1 cellular context compared by ENCODE assay signal in the genomic region with DNA sequence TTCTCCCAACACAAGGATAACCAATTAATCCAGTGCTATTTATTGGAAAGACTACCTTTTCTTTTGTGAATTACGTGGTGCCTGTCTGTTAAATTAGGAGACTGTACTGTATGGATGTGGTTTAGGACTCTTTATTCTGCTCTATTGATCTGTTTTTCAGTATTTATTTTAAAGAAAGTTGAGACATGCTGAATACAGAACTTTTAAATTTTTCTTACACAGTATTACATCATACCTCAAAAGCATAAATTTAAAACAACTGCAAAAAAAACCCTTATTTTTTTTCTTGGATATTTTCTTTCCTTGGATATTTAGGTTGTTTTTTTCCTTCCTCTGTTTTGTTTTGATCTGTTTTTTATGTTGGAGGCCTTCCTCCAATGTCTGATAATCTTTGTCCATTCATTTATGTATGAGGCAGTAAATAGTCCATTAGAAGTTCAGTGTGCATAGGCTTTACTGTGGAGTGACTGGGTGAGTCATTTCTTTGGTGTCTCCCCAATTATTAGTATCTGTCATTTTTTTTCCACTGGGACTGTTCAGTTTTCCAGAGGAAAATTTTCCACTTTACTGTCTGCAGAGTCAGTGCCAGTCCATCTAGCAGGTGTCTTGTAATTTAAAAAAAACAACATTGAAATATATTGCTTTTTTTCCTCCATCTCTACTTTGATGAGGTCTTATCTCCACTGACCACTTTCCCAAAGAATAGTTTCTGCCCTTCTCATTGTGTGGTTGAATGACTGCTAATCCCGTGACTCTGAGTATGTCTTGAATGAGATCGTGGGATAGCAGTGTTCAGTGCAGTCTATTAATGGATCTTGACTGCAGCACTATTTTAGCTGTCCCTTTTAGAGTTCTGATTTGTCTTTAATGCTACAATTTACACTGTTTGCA.
TF ChIP-seq lines count a peak whose summit lies in the region.

No MANE protein-coding gene starts in this region.

TF ChIP-seq in K562, 482 proteins besides CTCF, POLR2A, EP300 and RAD21 (continued from another document and continues in another):
- TF ChIP-seq, protein P1, sequence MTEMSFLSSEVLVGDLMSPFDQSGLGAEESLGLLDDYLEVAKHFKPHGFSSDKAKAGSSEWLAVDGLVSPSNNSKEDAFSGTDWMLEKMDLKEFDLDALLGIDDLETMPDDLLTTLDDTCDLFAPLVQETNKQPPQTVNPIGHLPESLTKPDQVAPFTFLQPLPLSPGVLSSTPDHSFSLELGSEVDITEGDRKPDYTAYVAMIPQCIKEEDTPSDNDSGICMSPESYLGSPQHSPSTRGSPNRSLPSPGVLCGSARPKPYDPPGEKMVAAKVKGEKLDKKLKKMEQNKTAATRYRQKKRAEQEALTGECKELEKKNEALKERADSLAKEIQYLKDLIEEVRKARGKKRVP (CRISPR knock-in tag; IDR thresholded peaks at IDR 0.05), result peak; percentile 67
- TF ChIP-seq DNMT1 (IDR thresholded peaks at IDR 0.05), result no peak
- TF ChIP-seq NELFE (IDR thresholded peaks at IDR 0.05; ENCODE audit: insufficient read depth, insufficient read length), result no peak
- peak; percentile 31 for TF ChIP-seq NEUROD1 (IDR thresholded peaks at IDR 0.05; ENCODE audit: borderline replicate concordance, low read depth, low read length, partially characterized antibody)
- no peak; the same call in 1 of the 2 replicates for TF ChIP-seq SMAD4 (CRISPR knock-in tag; conservative IDR thresholded peaks at IDR 0.05)
- TF ChIP-seq CEBPB (tag; IDR thresholded peaks at IDR 0.05), result peak; percentile 69
- no peak for TF ChIP-seq CSDE1 (IDR thresholded peaks at IDR 0.05)
- no peak for TF ChIP-seq ZKSCAN3 (CRISPR knock-in tag; IDR thresholded peaks at IDR 0.05)
- TF ChIP-seq ZNF445 (CRISPR knock-in tag; IDR thresholded peaks at IDR 0.05; ENCODE audit: low read depth), result no peak
- no peak for TF ChIP-seq KAT7 (CRISPR knock-in tag; IDR thresholded peaks at IDR 0.05; ENCODE audit: borderline replicate concordance)
- TF ChIP-seq ARID2 (IDR thresholded peaks at IDR 0.05), result no peak
- no peak for TF ChIP-seq ZNF696 (CRISPR knock-in tag; conservative IDR thresholded peaks at IDR 0.05)
- no peak for TF ChIP-seq MAFK (IDR thresholded peaks at IDR 0.05; ENCODE audit: low read length)
- TF ChIP-seq ZNF174 (CRISPR knock-in tag; IDR thresholded peaks at IDR 0.05), result no peak
- TF ChIP-seq DPF2 (IDR thresholded peaks at IDR 0.05), result peak; percentile 86
- peak; percentile 64 for TF ChIP-seq ATF7 (IDR thresholded peaks at IDR 0.05)
- TF ChIP-seq, protein P2, sequence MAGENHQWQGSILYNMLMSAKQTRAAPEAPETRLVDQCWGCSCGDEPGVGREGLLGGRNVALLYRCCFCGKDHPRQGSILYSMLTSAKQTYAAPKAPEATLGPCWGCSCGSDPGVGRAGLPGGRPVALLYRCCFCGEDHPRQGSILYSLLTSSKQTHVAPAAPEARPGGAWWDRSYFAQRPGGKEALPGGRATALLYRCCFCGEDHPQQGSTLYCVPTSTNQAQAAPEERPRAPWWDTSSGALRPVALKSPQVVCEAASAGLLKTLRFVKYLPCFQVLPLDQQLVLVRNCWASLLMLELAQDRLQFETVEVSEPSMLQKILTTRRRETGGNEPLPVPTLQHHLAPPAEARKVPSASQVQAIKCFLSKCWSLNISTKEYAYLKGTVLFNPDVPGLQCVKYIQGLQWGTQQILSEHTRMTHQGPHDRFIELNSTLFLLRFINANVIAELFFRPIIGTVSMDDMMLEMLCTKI (IDR thresholded peaks at IDR 0.05; ENCODE audit: partially characterized antibody), result no peak
- TF ChIP-seq, protein P3, sequence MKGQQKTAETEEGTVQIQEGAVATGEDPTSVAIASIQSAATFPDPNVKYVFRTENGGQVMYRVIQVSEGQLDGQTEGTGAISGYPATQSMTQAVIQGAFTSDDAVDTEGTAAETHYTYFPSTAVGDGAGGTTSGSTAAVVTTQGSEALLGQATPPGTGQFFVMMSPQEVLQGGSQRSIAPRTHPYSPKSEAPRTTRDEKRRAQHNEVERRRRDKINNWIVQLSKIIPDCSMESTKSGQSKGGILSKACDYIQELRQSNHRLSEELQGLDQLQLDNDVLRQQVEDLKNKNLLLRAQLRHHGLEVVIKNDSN (CRISPR knock-in tag; IDR thresholded peaks at IDR 0.05), result no peak
- TF ChIP-seq ZNF436 (CRISPR knock-in tag; IDR thresholded peaks at IDR 0.05), result no peak
- TF ChIP-seq, protein P4, sequence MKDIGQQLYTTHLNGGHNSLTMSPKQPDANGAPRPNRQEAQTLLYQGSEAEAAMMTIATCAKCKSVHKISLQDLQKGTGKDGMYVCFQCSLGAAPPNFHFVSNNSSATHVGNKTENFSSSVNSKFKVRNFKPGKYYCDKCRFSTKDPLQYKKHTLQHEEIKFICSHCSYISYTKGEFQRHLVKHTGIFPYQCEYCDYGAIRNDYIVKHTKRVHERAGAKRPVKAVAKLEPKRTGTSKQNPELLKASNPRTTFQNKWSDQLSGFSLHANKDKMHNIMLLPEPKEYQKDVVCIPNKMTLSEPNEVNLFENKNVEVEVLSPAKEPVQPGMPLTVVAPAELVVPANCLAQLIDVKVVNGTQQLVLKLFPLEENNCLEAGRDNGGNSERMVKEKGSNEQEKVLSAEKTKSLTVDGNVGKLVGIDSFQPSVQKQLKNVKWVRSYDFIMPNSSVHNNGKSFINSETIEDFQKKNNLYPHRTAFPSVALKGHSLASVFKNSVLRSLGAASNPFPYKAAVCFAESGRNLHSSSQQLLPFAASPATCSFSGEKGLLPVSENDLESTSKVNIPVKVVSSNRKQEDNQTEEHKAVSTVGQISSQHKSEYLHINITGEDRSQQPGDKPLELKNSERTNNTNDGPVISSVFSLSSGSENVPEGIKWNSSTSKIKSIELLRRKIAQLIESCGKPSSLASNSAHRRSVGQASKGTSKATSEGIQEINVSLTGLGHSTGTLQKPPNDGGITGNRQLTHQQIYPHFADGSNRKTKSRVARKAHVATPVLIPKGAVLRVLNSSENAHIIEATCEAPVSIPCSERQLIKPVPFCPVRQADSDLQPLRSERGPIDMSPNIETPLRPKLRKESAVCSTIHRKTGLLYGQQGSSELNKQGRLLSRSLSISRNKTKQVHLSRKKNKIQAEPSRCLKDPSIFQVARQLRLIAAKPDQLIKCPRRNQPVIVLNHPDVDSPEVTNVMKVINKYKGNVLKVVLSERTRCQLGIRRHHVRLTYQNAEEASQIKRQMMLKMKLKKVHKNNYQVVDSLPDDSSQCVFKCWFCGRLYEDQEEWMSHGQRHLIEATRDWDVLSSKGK (CRISPR knock-in tag; IDR thresholded peaks at IDR 0.05), result no peak
- TF ChIP-seq, protein P5, sequence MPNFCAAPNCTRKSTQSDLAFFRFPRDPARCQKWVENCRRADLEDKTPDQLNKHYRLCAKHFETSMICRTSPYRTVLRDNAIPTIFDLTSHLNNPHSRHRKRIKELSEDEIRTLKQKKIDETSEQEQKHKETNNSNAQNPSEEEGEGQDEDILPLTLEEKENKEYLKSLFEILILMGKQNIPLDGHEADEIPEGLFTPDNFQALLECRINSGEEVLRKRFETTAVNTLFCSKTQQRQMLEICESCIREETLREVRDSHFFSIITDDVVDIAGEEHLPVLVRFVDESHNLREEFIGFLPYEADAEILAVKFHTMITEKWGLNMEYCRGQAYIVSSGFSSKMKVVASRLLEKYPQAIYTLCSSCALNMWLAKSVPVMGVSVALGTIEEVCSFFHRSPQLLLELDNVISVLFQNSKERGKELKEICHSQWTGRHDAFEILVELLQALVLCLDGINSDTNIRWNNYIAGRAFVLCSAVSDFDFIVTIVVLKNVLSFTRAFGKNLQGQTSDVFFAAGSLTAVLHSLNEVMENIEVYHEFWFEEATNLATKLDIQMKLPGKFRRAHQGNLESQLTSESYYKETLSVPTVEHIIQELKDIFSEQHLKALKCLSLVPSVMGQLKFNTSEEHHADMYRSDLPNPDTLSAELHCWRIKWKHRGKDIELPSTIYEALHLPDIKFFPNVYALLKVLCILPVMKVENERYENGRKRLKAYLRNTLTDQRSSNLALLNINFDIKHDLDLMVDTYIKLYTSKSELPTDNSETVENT (CRISPR knock-in tag; IDR thresholded peaks at IDR 0.05), result no peak
- no peak for TF ChIP-seq CC2D1A (IDR thresholded peaks at IDR 0.05)
- no peak for TF ChIP-seq ZNF668 (CRISPR knock-in tag; IDR thresholded peaks at IDR 0.05)
- TF ChIP-seq, protein P6, sequence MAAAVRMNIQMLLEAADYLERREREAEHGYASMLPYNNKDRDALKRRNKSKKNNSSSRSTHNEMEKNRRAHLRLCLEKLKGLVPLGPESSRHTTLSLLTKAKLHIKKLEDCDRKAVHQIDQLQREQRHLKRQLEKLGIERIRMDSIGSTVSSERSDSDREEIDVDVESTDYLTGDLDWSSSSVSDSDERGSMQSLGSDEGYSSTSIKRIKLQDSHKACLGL (CRISPR knock-in tag; IDR thresholded peaks at IDR 0.05; ENCODE audit: borderline replicate concordance, poor library complexity, severe bottlenecking), result no peak
- TF ChIP-seq, protein P7, sequence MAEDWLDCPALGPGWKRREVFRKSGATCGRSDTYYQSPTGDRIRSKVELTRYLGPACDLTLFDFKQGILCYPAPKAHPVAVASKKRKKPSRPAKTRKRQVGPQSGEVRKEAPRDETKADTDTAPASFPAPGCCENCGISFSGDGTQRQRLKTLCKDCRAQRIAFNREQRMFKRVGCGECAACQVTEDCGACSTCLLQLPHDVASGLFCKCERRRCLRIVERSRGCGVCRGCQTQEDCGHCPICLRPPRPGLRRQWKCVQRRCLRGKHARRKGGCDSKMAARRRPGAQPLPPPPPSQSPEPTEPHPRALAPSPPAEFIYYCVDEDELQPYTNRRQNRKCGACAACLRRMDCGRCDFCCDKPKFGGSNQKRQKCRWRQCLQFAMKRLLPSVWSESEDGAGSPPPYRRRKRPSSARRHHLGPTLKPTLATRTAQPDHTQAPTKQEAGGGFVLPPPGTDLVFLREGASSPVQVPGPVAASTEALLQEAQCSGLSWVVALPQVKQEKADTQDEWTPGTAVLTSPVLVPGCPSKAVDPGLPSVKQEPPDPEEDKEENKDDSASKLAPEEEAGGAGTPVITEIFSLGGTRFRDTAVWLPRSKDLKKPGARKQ (CRISPR knock-in tag; IDR thresholded peaks at IDR 0.05), result no peak
- TF ChIP-seq NCOA1 (IDR thresholded peaks at IDR 0.05; ENCODE audit: low read depth), result 0 out of 2 replicates have a peak, but pooled peaks have one; percentile 35
- TF ChIP-seq CBFA2T3 (IDR thresholded peaks at IDR 0.05), result peak; percentile 71
- TF ChIP-seq ZBTB1 (CRISPR knock-in tag; IDR thresholded peaks at IDR 0.05; ENCODE audit: borderline replicate concordance, low read depth), result no peak
- TF ChIP-seq ATF1 (CRISPR knock-in tag; IDR thresholded peaks at IDR 0.05), result no peak
- peak; percentile 51; the same call in 1 of the 2 replicates for TF ChIP-seq ATF1 (tag; IDR thresholded peaks at IDR 0.05)
- TF ChIP-seq, protein P8, sequence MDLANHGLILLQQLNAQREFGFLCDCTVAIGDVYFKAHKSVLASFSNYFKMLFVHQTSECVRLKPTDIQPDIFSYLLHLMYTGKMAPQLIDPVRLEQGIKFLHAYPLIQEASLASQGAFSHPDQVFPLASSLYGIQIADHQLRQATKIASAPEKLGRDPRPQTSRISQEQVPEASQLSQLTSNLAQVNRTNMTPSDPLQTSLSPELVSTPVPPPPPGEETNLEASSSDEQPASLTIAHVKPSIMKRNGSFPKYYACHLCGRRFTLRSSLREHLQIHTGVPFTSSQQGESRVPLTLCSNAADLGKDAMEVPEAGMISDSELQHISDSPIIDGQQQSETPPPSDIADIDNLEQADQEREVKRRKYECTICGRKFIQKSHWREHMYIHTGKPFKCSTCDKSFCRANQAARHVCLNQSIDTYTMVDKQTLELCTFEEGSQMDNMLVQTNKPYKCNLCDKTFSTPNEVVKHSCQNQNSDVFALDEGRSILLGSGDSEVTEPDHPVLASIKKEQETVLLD (IDR thresholded peaks at IDR 0.05), result no peak
- TF ChIP-seq TARDBP (IDR thresholded peaks at IDR 0.05), result no peak
- TF ChIP-seq, protein P9, sequence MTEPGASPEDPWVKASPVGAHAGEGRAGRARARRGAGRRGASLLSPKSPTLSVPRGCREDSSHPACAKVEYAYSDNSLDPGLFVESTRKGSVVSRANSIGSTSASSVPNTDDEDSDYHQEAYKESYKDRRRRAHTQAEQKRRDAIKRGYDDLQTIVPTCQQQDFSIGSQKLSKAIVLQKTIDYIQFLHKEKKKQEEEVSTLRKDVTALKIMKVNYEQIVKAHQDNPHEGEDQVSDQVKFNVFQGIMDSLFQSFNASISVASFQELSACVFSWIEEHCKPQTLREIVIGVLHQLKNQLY (CRISPR knock-in tag; conservative IDR thresholded peaks at IDR 0.05), result no peak
- peak; percentile 25; the same call in 1 of the 2 replicates for TF ChIP-seq GTF2E2 (tag; IDR thresholded peaks at IDR 0.05)
- TF ChIP-seq EWSR1 (IDR thresholded peaks at IDR 0.05; ENCODE audit: borderline replicate concordance, low read depth, partially characterized antibody), result no peak
- no peak for TF ChIP-seq ZSCAN29 (IDR thresholded peaks at IDR 0.05)
- TF ChIP-seq KLF1 (tag; IDR thresholded peaks at IDR 0.05), result no peak
- TF ChIP-seq RBM14 (IDR thresholded peaks at IDR 0.05; ENCODE audit: borderline replicate concordance, insufficient read depth, low read depth, low read length), result no peak
- TF ChIP-seq HLTF (IDR thresholded peaks at IDR 0.05), result no peak
- peak; percentile 25; the same call in 1 of the 2 replicates for TF ChIP-seq RAD51 (IDR thresholded peaks at IDR 0.05; ENCODE audit: borderline replicate concordance, low read depth)
- TF ChIP-seq MTA3 (IDR thresholded peaks at IDR 0.05; ENCODE audit: borderline replicate concordance), result 0 out of 2 replicates have a peak, but pooled peaks have one; percentile 33
- TF ChIP-seq, protein P10, sequence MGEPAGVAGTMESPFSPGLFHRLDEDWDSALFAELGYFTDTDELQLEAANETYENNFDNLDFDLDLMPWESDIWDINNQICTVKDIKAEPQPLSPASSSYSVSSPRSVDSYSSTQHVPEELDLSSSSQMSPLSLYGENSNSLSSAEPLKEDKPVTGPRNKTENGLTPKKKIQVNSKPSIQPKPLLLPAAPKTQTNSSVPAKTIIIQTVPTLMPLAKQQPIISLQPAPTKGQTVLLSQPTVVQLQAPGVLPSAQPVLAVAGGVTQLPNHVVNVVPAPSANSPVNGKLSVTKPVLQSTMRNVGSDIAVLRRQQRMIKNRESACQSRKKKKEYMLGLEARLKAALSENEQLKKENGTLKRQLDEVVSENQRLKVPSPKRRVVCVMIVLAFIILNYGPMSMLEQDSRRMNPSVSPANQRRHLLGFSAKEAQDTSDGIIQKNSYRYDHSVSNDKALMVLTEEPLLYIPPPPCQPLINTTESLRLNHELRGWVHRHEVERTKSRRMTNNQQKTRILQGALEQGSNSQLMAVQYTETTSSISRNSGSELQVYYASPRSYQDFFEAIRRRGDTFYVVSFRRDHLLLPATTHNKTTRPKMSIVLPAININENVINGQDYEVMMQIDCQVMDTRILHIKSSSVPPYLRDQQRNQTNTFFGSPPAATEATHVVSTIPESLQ (CRISPR knock-in tag; IDR thresholded peaks at IDR 0.05), result no peak
- TF ChIP-seq CHD4 (IDR thresholded peaks at IDR 0.05; ENCODE audit: insufficient read depth, insufficient replicate concordance, low read depth, low read length, poor library complexity, severe bottlenecking), result no peak
- no peak; the same call in none of the 2 replicates for TF ChIP-seq ZNF175 (CRISPR knock-in tag; IDR thresholded peaks at IDR 0.05; ENCODE audit: low read depth)
- no peak for TF ChIP-seq ZNF197 (CRISPR knock-in tag; IDR thresholded peaks at IDR 0.05; ENCODE audit: low read depth)
- no peak for TF ChIP-seq ZNF764 (CRISPR knock-in tag; IDR thresholded peaks at IDR 0.05; ENCODE audit: low read depth)
- no peak for TF ChIP-seq PHF8 (IDR thresholded peaks at IDR 0.05; ENCODE audit: borderline replicate concordance, low read length)
- TF ChIP-seq RFX1 (IDR thresholded peaks at IDR 0.05), result no peak
- no peak for TF ChIP-seq MCM3 (IDR thresholded peaks at IDR 0.05)
